ENCODE assay signal across 26 cellular contexts in the genomic region with DNA sequence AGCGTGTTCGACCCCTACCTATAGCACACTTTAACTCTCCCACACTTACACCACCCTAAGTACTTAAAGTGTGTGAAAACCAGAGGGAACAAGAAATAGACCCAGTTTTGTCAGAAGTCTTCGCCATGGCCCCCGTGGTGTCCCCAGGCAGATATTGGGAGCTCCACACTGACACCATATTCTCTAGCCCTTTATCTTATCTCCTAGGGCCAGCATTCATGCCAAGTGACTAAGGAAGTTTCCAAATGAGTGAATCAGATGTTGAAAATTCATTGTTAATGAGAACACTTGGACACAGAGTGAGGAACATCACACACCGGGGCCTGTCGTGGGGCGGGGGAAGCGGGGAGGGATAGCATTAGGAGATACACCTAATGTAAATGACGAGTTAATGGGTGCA. TPM values are rescaled to one million over a fixed set of nuclear protein-coding genes. Genes with fewer than 3 reads are reported as not detected.
DNase-seq lines count a peak whose midpoint lies in the region; ATAC-seq and TF ChIP-seq lines count a peak whose summit lies in the region.
"Had no signal": no experiment of that assay in that cellular context is flagged by ENCODE, and none has a peak within 500 bp of the region (broad histone marks: within the 10 kb centered on the region; RNA-seq: fewer than 3 reads in every experiment).

No MANE protein-coding gene starts in this region.

- H4K8ac ChIP-seq in mesenchymal stem cell (ENCODE audit: low read length) = no peak overlapping the region

- H3K4me2 ChIP-seq in GM23248 (ENCODE audit: unreplicated experiment) (no peak overlapping the region), mesenchymal stem cell (ENCODE audit: low read length, poor library complexity, severe bottlenecking) (no peak overlapping the region)

- TF ChIP-seq CTCF in cardiac fibroblast (IDR thresholded peaks at IDR 0.05; ENCODE audit: low read depth, low read length) = no peak

- no peaks in the 10 kb centered on the region for H4K20me1 ChIP-seq in GM23248 (ENCODE audit: insufficient read depth)

- no peak overlapping the region for H2BK15ac ChIP-seq in mesenchymal stem cell (ENCODE audit: low read depth, poor library complexity, severe bottlenecking)

- H3K79me1 ChIP-seq in mesenchymal stem cell (replicated peaks; ENCODE audit: low read length, poor library complexity, severe bottlenecking) = peaks cover 3% of the 10 kb centered on the region

- no peak overlapping the region for H3K4me3 ChIP-seq in GM23248
- no peak overlapping the region for H3K4me3 ChIP-seq in SJSA1
- no peak overlapping the region for H3K4me3 ChIP-seq in cardiac fibroblast (replicated peaks in 1 of 2; ENCODE audit: low read depth in 2 of 2, low read length in 2 of 2)
- no peak overlapping the region for H3K4me3 ChIP-seq in mesenchymal stem cell (ENCODE audit: insufficient read depth in 1 of 2, low read depth in 1 of 2, low read length in 2 of 2)
- H3K4me3 ChIP-seq: MG63, thyroid gland had no signal

- H3F3A ChIP-seq in GM23248 (ENCODE audit: insufficient read depth) = peaks cover 8% of the 10 kb centered on the region

- in situ Hi-C loops in GM23248 (cut with MboI) = no loop called here

- H4K91ac ChIP-seq in mesenchymal stem cell (ENCODE audit: low read length) = no peak overlapping the region

- H2BK120ac ChIP-seq in mesenchymal stem cell (ENCODE audit: low read depth, low read length) = no peak overlapping the region

- H3K27ac ChIP-seq in GM23248 (no peak overlapping the region), SJSA1 (peak overlapping the region; percentile 90), mesenchymal stem cell (ENCODE audit: low read length, poor library complexity, severe bottlenecking) (peak overlapping the region; percentile 23)
- H3K27ac ChIP-seq: thyroid gland, WERI-Rb-1 had no signal

- no peak overlapping the region for H2BK5ac ChIP-seq in mesenchymal stem cell (ENCODE audit: low read depth, low read length, poor library complexity, severe bottlenecking)

- H3K79me2 ChIP-seq in GM23248 (ENCODE audit: insufficient read depth) = no peaks in the 10 kb centered on the region

- no peak overlapping the region for H3K9ac ChIP-seq in GM23248
- no peak overlapping the region for H3K9ac ChIP-seq in mesenchymal stem cell (ENCODE audit: low read length)

- H2BK12ac ChIP-seq in mesenchymal stem cell (ENCODE audit: low read length in 2 of 2) = no peak overlapping the region

- peak overlapping the region; percentile 36 for H2AK5ac ChIP-seq in mesenchymal stem cell (ENCODE audit: low read length, severe bottlenecking)

- 87 to 93% methylated on average over 9 of the region's 9 CpGs for WGBS in GM23248 (ENCODE audit: low coverage in 1 of 2, low lambda C conversion rate in 2 of 2, missing lambda C conversion rate in 2 of 2), 2 experiments
- 93% methylated on average over 4 of the region's 9 CpGs for WGBS in mesenchymal stem cell

- H3K36me3 ChIP-seq in GM23248 (ENCODE audit: low read depth) (no peaks in the 10 kb centered on the region), SJSA1 (peaks cover 12% of the 10 kb centered on the region), mesenchymal stem cell (ENCODE audit: control insufficient read depth in 1 of 2, insufficient read depth in 2 of 2, low read depth in 1 of 2, low read length in 2 of 2) (no peaks in the 10 kb centered on the region)
- H3K36me3 ChIP-seq: thyroid gland, WERI-Rb-1 had no signal

- no peak for ATAC-seq in GM19035 (IDR thresholded peaks at IDR 0.05; ENCODE audit: unreplicated experiment)
- ATAC-seq: activated CD8-positive, alpha-beta memory T cell treated with anti-CD3 and anti-CD28 coated beads, Interleukin-2, amount 10 ng/mL, durations not matched to agents 7 days and 5 days; sciatic nerve had no signal

- H2AFZ ChIP-seq in GM23248 (no peak overlapping the region), mesenchymal stem cell (ENCODE audit: low read depth, low read length) (no peak overlapping the region)

- H3K18ac ChIP-seq in mesenchymal stem cell (ENCODE audit: low read depth in 1 of 2, low read length in 2 of 2) = no peak overlapping the region

- H3K4me1 ChIP-seq in GM23248 (ENCODE audit: insufficient read depth) = peaks cover 16% of the 10 kb centered on the region
- H3K4me1 ChIP-seq in SJSA1 (replicated peaks) = peaks cover 61% of the 10 kb centered on the region
- H3K4me1 ChIP-seq in mesenchymal stem cell (ENCODE audit: control insufficient read depth, insufficient read depth, low read depth, low read length) = peaks cover 6% of the 10 kb centered on the region
- H3K4me1 ChIP-seq: thyroid gland had no signal

- DNase-seq in GM23248 (peak; percentile 28), SJSA1 (ENCODE audit: low read depth in 1 of 2, low spot score in 2 of 2) (no peak), cardiac fibroblast (ENCODE audit: low read depth in 2 of 2) (peak; percentile 36 to 46), mesenchymal stem cell (no peak), NCI-H1930 (lab: John Stamatoyannopoulos, UW) (no peak), epidermal melanocyte (ENCODE audit: insufficient read length, low spot score) (no peak), SW 1271 (lab: John Stamatoyannopoulos, UW) (no peak)
- DNase-seq: activated CD4-positive, alpha-beta T cell treated with anti-CD3 and anti-CD28 coated beads, Interleukin-2, amount 10 ng/mL, durations not matched to agents 7 days and 5 days; activated CD8-positive, alpha-beta memory T cell treated with anti-CD3 and anti-CD28 coated beads, Interleukin-2, amount 10 ng/mL, durations not matched to agents 7 days and 5 days; activated naive CD4-positive, alpha-beta T cell treated with anti-CD3 and anti-CD28 coated beads, Interleukin-2, amount 50 U/mL, for 16 hours; anterior cingulate cortex; GOT3; hippocampal formation; immature natural killer cell; MG63; NCI-H1417 treated with DMSO at 0.1 percent for 48 hours; NCI-H510A treated with DMSO at 0.1 percent for 48 hours; NK-92 treated with Interleukin-12 subunit alpha and Interleukin-12 subunit beta, amount 100 ng/mL, for 24 hours; posterior cingulate gyrus; stimulated activated CD4-positive, alpha-beta T cell treated with anti-CD3 and anti-CD28 coated beads, Interleukin-15, amount 100 ng/mL, for 24 hours; stimulated activated naive CD8-positive, alpha-beta T cell treated with anti-CD3 and anti-CD28 coated beads, Interleukin-15, amount 100 ng/mL, for 72 hours; thyroid gland; WERI-Rb-1 had no signal

- H3K14ac ChIP-seq in mesenchymal stem cell (ENCODE audit: low read length in 2 of 2) = no peak overlapping the region

- H3K9me3 ChIP-seq in GM23248 (ENCODE audit: low read depth) (no peaks in the 10 kb centered on the region), SJSA1 (replicated peaks) (no peaks in the 10 kb centered on the region), mesenchymal stem cell (ENCODE audit: control insufficient read depth, low read length) (no peaks in the 10 kb centered on the region)
- H3K9me3 ChIP-seq: thyroid gland had no signal

- no peak overlapping the region for H3K23ac ChIP-seq in mesenchymal stem cell (ENCODE audit: low read length in 2 of 2)

- H3K9me2 ChIP-seq in GM23248 (ENCODE audit: insufficient read depth) = no peaks in the 10 kb centered on the region

- H3K4ac ChIP-seq in mesenchymal stem cell (ENCODE audit: low read depth in 1 of 2, low read length in 2 of 2) = no peak overlapping the region

- H3K27me3 ChIP-seq in GM23248 (replicated peaks; ENCODE audit: insufficient read depth) = no peaks in the 10 kb centered on the region
- no peaks in the 10 kb centered on the region for H3K27me3 ChIP-seq in SJSA1 (replicated peaks)
- H3K27me3 ChIP-seq in mesenchymal stem cell (ENCODE audit: control insufficient read depth in 1 of 2, insufficient read depth in 1 of 2, low read length in 2 of 2) = no peaks in the 10 kb centered on the region
- H3K27me3 ChIP-seq: MG63, thyroid gland had no signal

RNA-seq across cellular contexts. Expression of gene P3H2, which starts 31.8 kb away (rescaled TPM):
- 14.9 and 41.5 TPM in 2 replicates for total RNA-seq in GM23248 (2014; rRNA removed; shearing (Covaris generic))
- polyA plus RNA-seq in GM23248 (2016; fragmentation: Nextera tagmentation; extraction: Ambion mirVana) = 4.7 and 5.3 TPM in 2 replicates
- total RNA-seq in SJSA1 (2014; rRNA removed; shearing (Covaris generic)) = 166 and 188 TPM in 2 replicates
- 43.0 TPM for polyA plus RNA-seq in mesenchymal stem cell (2013, experiment 1 of 2)
- polyA plus RNA-seq in mesenchymal stem cell (2013, experiment 2 of 2) = 45.7 TPM
- total RNA-seq: activated CD4-positive, alpha-beta T cell treated with anti-CD3 and anti-CD28 coated beads, Interleukin-2, amount 10 ng/mL, durations not matched to agents 7 days and 5 days; activated CD8-positive, alpha-beta memory T cell treated with anti-CD3 and anti-CD28 coated beads, Interleukin-2, amount 10 ng/mL, durations not matched to agents 7 days and 5 days; activated T-helper 1 cell treated with anti-CD3 and anti-CD28 coated beads, Interleukin-12 subunit alpha, Interleukin-12 subunit beta, Interleukin-2, Interleukin-4 antibody, amounts not matched to agents 30 ng/mL and 10 ng/mL and 1 ng/mL, durations not matched to agents 14 hours and 24 hours and 36 hours had no signal

Comparison
In these comparisons a context has a peak if more than half of its experiments do, and no peak if none do; other contexts are left out.
1. DNase-seq: peak in GM23248 (single experiment) and cardiac fibroblast (2 of 2); none in SJSA1 (0 of 2), mesenchymal stem cell (single experiment), NCI-H1930 (0 of 2), epidermal melanocyte (single experiment) and SW 1271 (0 of 2).